In the genomic region with DNA sequence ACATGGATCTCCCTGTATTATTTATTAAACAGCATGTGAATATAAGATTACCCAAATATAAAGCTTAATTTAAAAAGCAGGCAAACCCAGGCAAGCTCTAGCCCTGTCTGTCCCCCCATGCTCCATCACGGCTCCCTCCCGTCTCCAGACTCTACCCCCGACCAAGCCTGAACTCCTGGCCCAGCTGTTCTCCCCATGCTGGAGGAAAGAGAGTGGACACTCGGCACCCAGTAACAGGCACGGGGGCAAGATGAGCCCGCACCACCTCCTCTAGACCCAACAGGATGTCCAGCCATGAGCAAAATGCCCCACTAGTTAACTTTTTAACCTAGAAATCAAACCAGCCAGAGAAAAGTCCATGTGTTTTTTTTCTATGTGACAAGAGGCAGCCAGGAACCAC, we compare ENCODE assay signal across 17 cellular contexts. TPM values are rescaled to one million over a fixed set of nuclear protein-coding genes. Genes with fewer than 3 reads are reported as not detected.
DNase-seq lines count a peak whose midpoint lies in the region; ATAC-seq, FAIRE-seq and TF ChIP-seq lines count a peak whose summit lies in the region.
"Had no signal": no experiment of that assay in that cellular context is flagged by ENCODE, and none has a peak within 500 bp of the region (broad histone marks: within the 10 kb centered on the region; RNA-seq: fewer than 3 reads in every experiment).

No MANE protein-coding gene starts in this region.

- in situ Hi-C loops in HepG2 (cut with HindIII; ENCODE audit: extremely low pct_ligation_motif_present, low pct_unique_long_range_greater_than_20kb) = no loop called here

- H3K4me1 ChIP-seq in right lobe of liver (peaks cover 0 to 20% (median 10%) of the 10 kb centered on the region in 4 donors), HepG2 (ENCODE audit: insufficient read depth, low read length) (peaks cover 39% of the 10 kb centered on the region)
- H3K4me1 ChIP-seq: BE2C had no signal

- no peak overlapping the region for H3K9ac ChIP-seq in HepG2 (ENCODE audit: insufficient read depth, low read depth, low read length)
- H3K9ac ChIP-seq: KMS-11 had no signal

- H3K4me3 ChIP-seq in right lobe of liver = no peak overlapping the region
- H3K4me3 ChIP-seq in HepG2 (replicated peaks in 1 of 3; ENCODE audit: insufficient read depth in 1 of 3, low read depth in 2 of 3, low read length in 3 of 3) = no peak overlapping the region
- H3K4me3 ChIP-seq: PC-9 had no signal

- no peak for TF ChIP-seq CTCF in right lobe of liver (IDR thresholded peaks at IDR 0.05)
- TF ChIP-seq CTCF in HepG2 (CRISPR knock-in tag; IDR thresholded peaks at IDR 0.05) = no peak

- H3K9me3 ChIP-seq in right lobe of liver = peaks cover 0 to 4% (median 0%) of the 10 kb centered on the region in 4 donors
- peaks cover 25% of the 10 kb centered on the region for H3K9me3 ChIP-seq in HepG2 (ENCODE audit: low read length)

- peaks cover 14% of the 10 kb centered on the region for H3K79me2 ChIP-seq in HepG2 (ENCODE audit: insufficient read depth, low read length)

- POLR2A ChIA-PET in HepG2 (lab: Yijun Ruan, JAX) = no interaction called here

- H3K4me2 ChIP-seq in HepG2 (ENCODE audit: low read depth, low read length) = no peak overlapping the region
- H3K4me2 ChIP-seq: KMS-11, PC-9 had no signal

- TF ChIP-seq POLR2A in right lobe of liver (IDR thresholded peaks at IDR 0.05) = no peak
- no peak for TF ChIP-seq POLR2A in HepG2 (IDR thresholded peaks at IDR 0.05; ENCODE audit: insufficient read depth in 1 of 2, low read depth in 2 of 2, low read length in 2 of 2)

- DNase-seq in right lobe of liver (peak in 2 of 3 donors; percentile 44 to 45), HepG2 (ENCODE audit: low spot score) (no peak), posterior vena cava (ENCODE audit: low spot score) (peak; percentile 70), ureter (ENCODE audit: low spot score) (peak; percentile 24), NCI-H526 (lab: John Stamatoyannopoulos, UW) (no peak)
- DNase-seq in activated CD8-positive, alpha-beta memory T cell treated with anti-CD3 and anti-CD28 coated beads, Interleukin-2, amount 50 U/mL, for 4 hours = peak; percentile 1
- DNase-seq: GOT3, HFFc6, NCI-H1092 treated with DMSO at 0.1 percent for 48 hours, NCI-H1694 treated with DMSO at 0.1 percent for 48 hours, NCI-H446, NCI-H748 treated with DMSO at 0.1 percent for 48 hours, PC-9, SIG-M5 had no signal

- 100% methylated on average over 3 of the region's 6 CpGs for WGBS in right lobe of liver (ENCODE audit: insufficient coverage, low coverage, low lambda C conversion rate, missing lambda C conversion rate)
- 99% methylated on average over 6 of the region's 6 CpGs for WGBS in HepG2 (ENCODE audit: low lambda C conversion rate)

- CTCF ChIA-PET in HepG2 (lab: Yijun Ruan, JAX; ENCODE audit: low intra/inter-chr PET ratio, low total read pairs) = no interaction called here

- no peaks in the 10 kb centered on the region for H3K36me3 ChIP-seq in right lobe of liver
- peaks cover 2 to 26% of the 10 kb centered on the region in 2 experiments; a peak in 1 of 5 replicates for H3K36me3 ChIP-seq in HepG2 (replicated peaks in 1 of 2; ENCODE audit: control insufficient read depth in 1 of 2, insufficient read depth in 2 of 2, low read length in 2 of 2)

- FAIRE-seq in HepG2 (lab: Jason Lieb, UNC) = no peak

- no peak for TF ChIP-seq EP300 in HepG2 (IDR thresholded peaks at IDR 0.05; ENCODE audit: low read depth in 2 of 2, low read length in 2 of 2)
- TF ChIP-seq EP300 in HepG2 (CRISPR knock-in tag; IDR thresholded peaks at IDR 0.05; ENCODE audit: borderline replicate concordance) = no peak

- no peak overlapping the region for H3K27ac ChIP-seq in right lobe of liver
- H3K27ac ChIP-seq in HepG2 (ENCODE audit: extremely low read length, insufficient read depth, low read length) = no peak overlapping the region
- H3K27ac ChIP-seq: KMS-11, PC-9 had no signal

- no peaks in the 10 kb centered on the region for H4K20me1 ChIP-seq in HepG2 (ENCODE audit: insufficient read depth, low read length)

- H2AFZ ChIP-seq in HepG2 (ENCODE audit: low read length) = no peak overlapping the region
- H2AFZ ChIP-seq: PC-9 had no signal

- no TSS peak for BruUV-seq in HepG2 (replicated peaks; lab: Mats Ljungman, UMichigan)

- intact Hi-C loops in right lobe of liver (cut with DNase I) = no loop called here
- intact Hi-C loops in HepG2 (cut with micrococcal nuclease; ENCODE audit: unreplicated experiment) = no loop called here
- intact Hi-C loops in posterior vena cava (cut with DNase I) = no loop called here

- no peak for ATAC-seq in right lobe of liver
- ATAC-seq in HepG2 = no peak
- ATAC-seq in HG02678 (IDR thresholded peaks at IDR 0.05; ENCODE audit: unreplicated experiment) = no peak

- no peaks in the 10 kb centered on the region for H3K27me3 ChIP-seq in right lobe of liver
- no peaks in the 10 kb centered on the region for H3K27me3 ChIP-seq in HepG2 (ENCODE audit: control insufficient read depth in 1 of 2, insufficient read depth in 2 of 2, low read length in 2 of 2)
- H3K27me3 ChIP-seq: BE2C had no signal

- no peak for TF ChIP-seq RAD21 in HepG2 (CRISPR knock-in tag; IDR thresholded peaks at IDR 0.05)

TF ChIP-seq in HepG2, 621 proteins besides CTCF, POLR2A, EP300 and RAD21:
- no peak for TF ChIP-seq SMC3 (IDR thresholded peaks at IDR 0.05; ENCODE audit: low read length)

RNA-seq across cellular contexts. Expression of a gene that starts 19.3 kb away (rescaled TPM):
- total RNA-seq in right lobe of liver = 10 to 100 TPM in 4 of 6 experiments, 1 to 10 TPM in 2; 4.5 to 24.5 (median 15.7) TPM
- 12.6 and 21.8 TPM in 2 replicates for total RNA-seq in HepG2 (2016; rRNA removed; fragmentation: Illumina TruSeq; extraction: Trizol)
- 4.8 and 5.6 TPM in 2 replicates for total RNA-seq in HepG2 (2016; cell fraction: cytosol; rRNA removed; fragmentation: Illumina TruSeq; extraction: Trizol; ENCODE audit: low read depth)
- 11.0 and 23.6 TPM in 2 replicates for total RNA-seq in HepG2 (2016; cell fraction: insoluble cytoplasmic fraction; rRNA removed; fragmentation: Illumina TruSeq; extraction: Trizol)
- 10.8 TPM in 2 replicates for total RNA-seq in HepG2 (2016; cell fraction: membrane; rRNA removed; fragmentation: Illumina TruSeq; extraction: Trizol)
- 21.2 and 27.4 TPM in 2 replicates for total RNA-seq in HepG2 (2016; cell fraction: nucleus; rRNA removed; fragmentation: Illumina TruSeq; extraction: Trizol)
- 23.0 and 31.0 TPM in 2 replicates for polyA plus RNA-seq in HepG2 (2011; rRNA removed)
- 14.5 and 24.7 TPM in 2 replicates for polyA plus RNA-seq in HepG2 (2011; cell fraction: cytosol; rRNA removed)
- 49.0 and 62.1 TPM in 2 replicates for polyA plus RNA-seq in HepG2 (2011; cell fraction: nucleus; rRNA removed)
- 18.0 and 36.8 TPM in 2 replicates for polyA plus RNA-seq in HepG2 (2012)
- polyA plus RNA-seq in HepG2 (2016; cell fraction: cytosol; fragmentation: Illumina TruSeq; extraction: Trizol; ENCODE audit: low read depth) = 3.7 and 4.0 TPM in 2 replicates
- polyA plus RNA-seq in HepG2 (2016; cell fraction: insoluble cytoplasmic fraction; fragmentation: Illumina TruSeq; extraction: Trizol; ENCODE audit: low read depth) = 11.1 and 13.0 TPM in 2 replicates
- 6.4 and 7.2 TPM in 2 replicates for polyA plus RNA-seq in HepG2 (2016; cell fraction: membrane; fragmentation: Illumina TruSeq; extraction: Trizol; ENCODE audit: low read depth)
- polyA plus RNA-seq in HepG2 (2016; cell fraction: nucleus; fragmentation: Illumina TruSeq; extraction: Trizol; ENCODE audit: insufficient read depth, low read depth) = 44.5 and 46.0 TPM in 2 replicates
- 42.0 and 128 TPM in 2 replicates for polyA minus RNA-seq in HepG2 (2011; rRNA and poly(A)+ RNA removed; ENCODE audit: low replicate concordance)
- polyA minus RNA-seq in HepG2 (2011; cell fraction: cytosol; rRNA and poly(A)+ RNA removed) = 32.2 and 34.4 TPM in 2 replicates
- 12.2 and 14.7 TPM in 2 replicates for polyA minus RNA-seq in HepG2 (2011; cell fraction: nucleus; rRNA and poly(A)+ RNA removed)
- total RNA-seq in posterior vena cava = 1 to 10 TPM; 4.5 to 6.5 TPM
- total RNA-seq in ureter = 23.0 TPM

Comparison
In these comparisons a context has a peak if more than half of its experiments do, and no peak if none do; other contexts are left out.
1. DNase-seq: peak in right lobe of liver (2 of 3), activated CD8-positive, alpha-beta memory T cell treated with anti-CD3 and anti-CD28 coated beads, Interleukin-2, amount 50 U/mL, for 4 hours (single experiment), posterior vena cava (single experiment) and ureter (single experiment); none in HepG2 (single experiment) and NCI-H526 (0 of 2).